25 cellular contexts compared by ENCODE assay signal in the genomic region with DNA sequence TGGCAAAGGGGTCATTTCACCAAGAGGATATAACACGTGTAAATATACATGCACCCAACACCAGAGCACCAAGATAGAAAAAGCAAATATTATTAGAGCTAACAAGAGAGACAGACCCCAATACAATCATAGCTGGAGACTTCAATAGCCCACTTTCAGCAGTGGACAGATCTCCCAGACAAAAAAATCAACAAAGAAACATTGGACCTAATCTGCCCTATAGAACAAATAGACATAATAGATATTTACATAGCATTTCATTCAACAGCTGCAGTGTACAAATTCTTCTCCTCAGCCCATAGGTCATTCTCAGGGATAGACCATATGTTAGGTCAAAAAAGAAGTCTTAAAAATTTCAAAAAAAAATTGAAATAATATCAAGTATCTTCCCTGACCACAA.
A peak's percentile ranks its signal among the peaks of the same experiment; 100 is the strongest.
DNase-seq lines count a peak whose midpoint lies in the region; ATAC-seq, FAIRE-seq and TF ChIP-seq lines count a peak whose summit lies in the region.
"Had no signal": no experiment of that assay in that cellular context is flagged by ENCODE, and none has a peak within 500 bp of the region (broad histone marks: within the 10 kb centered on the region; RNA-seq: fewer than 3 reads in every experiment).

No MANE protein-coding gene starts in this region.

- no peaks in the 10 kb centered on the region for H3K27me3 ChIP-seq in HepG2 (ENCODE audit: control insufficient read depth in 1 of 2, insufficient read depth in 2 of 2, low read length in 2 of 2)
- H3K27me3 ChIP-seq in right lobe of liver = no peaks in the 10 kb centered on the region
- H3K27me3 ChIP-seq: BLaER1 treated with 17β-estradiol and CSF1 and Interleukin-3, amounts not matched to agents 10 nM and 100 nM had no signal

- no peak overlapping the region for H3K4me3 ChIP-seq in HepG2 (replicated peaks in 1 of 3; ENCODE audit: insufficient read depth in 1 of 3, low read depth in 2 of 3, low read length in 3 of 3)
- H3K4me3 ChIP-seq in right lobe of liver = no peak overlapping the region
- H3K4me3 ChIP-seq: A549; BLaER1 treated with 17β-estradiol and CSF1 and Interleukin-3, amounts not matched to agents 10 nM and 100 nM; GM12878 had no signal

- H3K9me3 ChIP-seq in HepG2 (ENCODE audit: low read length) (peaks cover 18% of the 10 kb centered on the region), right lobe of liver (no peaks in the 10 kb centered on the region)

- ATAC-seq in HepG2 = peak; percentile 86
- ATAC-seq in right lobe of liver = no peak
- ATAC-seq in HG02884 (IDR thresholded peaks at IDR 0.05; ENCODE audit: unreplicated experiment) = no peak
- ATAC-seq in GM19397 (IDR thresholded peaks at IDR 0.05; ENCODE audit: unreplicated experiment) = no peak
- ATAC-seq: A549; CD8-positive, alpha-beta T cell; GM12878 had no signal

- no peaks in the 10 kb centered on the region for H3K79me2 ChIP-seq in HepG2 (ENCODE audit: insufficient read depth, low read length)

- peaks cover 9% of the 10 kb centered on the region for H4K20me1 ChIP-seq in HepG2 (ENCODE audit: insufficient read depth, low read length)
- H4K20me1 ChIP-seq: BLaER1 treated with 17β-estradiol and CSF1 and Interleukin-3, amounts not matched to agents 10 nM and 100 nM had no signal

- H3K36me3 ChIP-seq in HepG2 (replicated peaks in 1 of 2; ENCODE audit: control insufficient read depth in 1 of 2, insufficient read depth in 2 of 2, low read length in 2 of 2) = no peaks in the 10 kb centered on the region
- no peaks in the 10 kb centered on the region for H3K36me3 ChIP-seq in right lobe of liver

- H3K4me1 ChIP-seq in HepG2 (ENCODE audit: insufficient read depth, low read length) (peaks cover 23% of the 10 kb centered on the region), right lobe of liver (no peaks in the 10 kb centered on the region)
- H3K4me1 ChIP-seq: A549; BLaER1 treated with 17β-estradiol and CSF1 and Interleukin-3, amounts not matched to agents 10 nM and 100 nM; Caco-2 had no signal

- intact Hi-C loops in HepG2 (cut with micrococcal nuclease; ENCODE audit: unreplicated experiment) (no loop called here), right lobe of liver (cut with DNase I) (no loop called here)

- no peak for FAIRE-seq in HepG2 (lab: Jason Lieb, UNC)
- FAIRE-seq: A549, D721Med, GM12878, GM12892, GM18507, GM19239 had no signal

- H2AFZ ChIP-seq in HepG2 (ENCODE audit: low read length) = no peak overlapping the region

- POLR2A ChIA-PET in HepG2 (lab: Yijun Ruan, JAX) = no interaction called here

- H3K9ac ChIP-seq in HepG2 (ENCODE audit: insufficient read depth, low read depth, low read length) = no peak overlapping the region
- H3K9ac ChIP-seq: BLaER1 treated with 17β-estradiol and CSF1 and Interleukin-3, amounts not matched to agents 10 nM and 100 nM had no signal

- peak; percentile 82 for DNase-seq in HepG2 (ENCODE audit: low spot score)
- no peak for DNase-seq in right lobe of liver
- peak; percentile 82 for DNase-seq in NCI-H146 (lab: John Stamatoyannopoulos, UW)
- DNase-seq: AML-193; Caco-2; Calu3; CD4-positive, alpha-beta T cell; CD8-positive, alpha-beta T cell; DMS 273 treated with DMSO at 0.1 percent for 48 hours; DMS153; DMS79; DND-41; EL; GDM1 had no signal

- 0% methylated on average over 1 of the region's 1 CpG for WGBS in HepG2 (ENCODE audit: low lambda C conversion rate)
- WGBS in right lobe of liver (ENCODE audit: insufficient coverage, low coverage, low lambda C conversion rate, missing lambda C conversion rate) = 90% methylated on average over 1 of the region's 1 CpG

- TF ChIP-seq EP300 in HepG2 (IDR thresholded peaks at IDR 0.05; ENCODE audit: low read depth in 2 of 2, low read length in 2 of 2) = peak; percentile 34 to 58; a peak in 2 of 4 replicates
- no peak for TF ChIP-seq EP300 in HepG2 (CRISPR knock-in tag; IDR thresholded peaks at IDR 0.05; ENCODE audit: borderline replicate concordance)

- BruUV-seq in HepG2 (replicated peaks; lab: Mats Ljungman, UMichigan) = no TSS peak

- CTCF ChIA-PET in HepG2 (lab: Yijun Ruan, JAX; ENCODE audit: low intra/inter-chr PET ratio, low total read pairs) = no interaction called here

- peak overlapping the region; percentile 9; the same call in 1 of the 2 replicates for H3K4me2 ChIP-seq in HepG2 (ENCODE audit: low read depth, low read length)
- H3K4me2 ChIP-seq: A549; BLaER1 treated with 17β-estradiol and CSF1 and Interleukin-3, amounts not matched to agents 10 nM and 100 nM had no signal

- TF ChIP-seq CTCF in HepG2 (CRISPR knock-in tag; IDR thresholded peaks at IDR 0.05) (no peak), right lobe of liver (IDR thresholded peaks at IDR 0.05) (no peak)

- in situ Hi-C loops in HepG2 (cut with HindIII; ENCODE audit: extremely low pct_ligation_motif_present, low pct_unique_long_range_greater_than_20kb) = no loop called here

- TF ChIP-seq POLR2A in HepG2 (IDR thresholded peaks at IDR 0.05; ENCODE audit: insufficient read depth in 1 of 2, low read depth in 2 of 2, low read length in 2 of 2) = no peak
- no peak for TF ChIP-seq POLR2A in right lobe of liver (IDR thresholded peaks at IDR 0.05)

- TF ChIP-seq RAD21 in HepG2 (CRISPR knock-in tag; IDR thresholded peaks at IDR 0.05) = no peak

- H3K27ac ChIP-seq in HepG2 (ENCODE audit: extremely low read length, insufficient read depth, low read length) = no peak overlapping the region
- no peak overlapping the region for H3K27ac ChIP-seq in right lobe of liver
- H3K27ac ChIP-seq: 22Rv1; A549; BLaER1 treated with 17β-estradiol and CSF1 and Interleukin-3, amounts not matched to agents 10 nM and 100 nM; C4-2B had no signal

TF ChIP-seq in HepG2, 621 proteins besides CTCF, POLR2A, EP300 and RAD21 (continues in another document):
- no peak for TF ChIP-seq FOXP1 (IDR thresholded peaks at IDR 0.05)
- peak; percentile 53; the same call in 1 of the 2 replicates for TF ChIP-seq FOXP1 (CRISPR knock-in tag; IDR thresholded peaks at IDR 0.05)
- 0 out of 2 replicates have a peak, but pooled peaks have one; percentile 17 for TF ChIP-seq JUNB (CRISPR knock-in tag; IDR thresholded peaks at IDR 0.05; ENCODE audit: borderline replicate concordance)
- TF ChIP-seq NR1H2 (CRISPR knock-in tag; IDR thresholded peaks at IDR 0.05; ENCODE audit: borderline replicate concordance, low read depth) = no peak
- TF ChIP-seq GTF3A (CRISPR knock-in tag; conservative IDR thresholded peaks at IDR 0.05) = no peak
- TF ChIP-seq, protein P1, sequence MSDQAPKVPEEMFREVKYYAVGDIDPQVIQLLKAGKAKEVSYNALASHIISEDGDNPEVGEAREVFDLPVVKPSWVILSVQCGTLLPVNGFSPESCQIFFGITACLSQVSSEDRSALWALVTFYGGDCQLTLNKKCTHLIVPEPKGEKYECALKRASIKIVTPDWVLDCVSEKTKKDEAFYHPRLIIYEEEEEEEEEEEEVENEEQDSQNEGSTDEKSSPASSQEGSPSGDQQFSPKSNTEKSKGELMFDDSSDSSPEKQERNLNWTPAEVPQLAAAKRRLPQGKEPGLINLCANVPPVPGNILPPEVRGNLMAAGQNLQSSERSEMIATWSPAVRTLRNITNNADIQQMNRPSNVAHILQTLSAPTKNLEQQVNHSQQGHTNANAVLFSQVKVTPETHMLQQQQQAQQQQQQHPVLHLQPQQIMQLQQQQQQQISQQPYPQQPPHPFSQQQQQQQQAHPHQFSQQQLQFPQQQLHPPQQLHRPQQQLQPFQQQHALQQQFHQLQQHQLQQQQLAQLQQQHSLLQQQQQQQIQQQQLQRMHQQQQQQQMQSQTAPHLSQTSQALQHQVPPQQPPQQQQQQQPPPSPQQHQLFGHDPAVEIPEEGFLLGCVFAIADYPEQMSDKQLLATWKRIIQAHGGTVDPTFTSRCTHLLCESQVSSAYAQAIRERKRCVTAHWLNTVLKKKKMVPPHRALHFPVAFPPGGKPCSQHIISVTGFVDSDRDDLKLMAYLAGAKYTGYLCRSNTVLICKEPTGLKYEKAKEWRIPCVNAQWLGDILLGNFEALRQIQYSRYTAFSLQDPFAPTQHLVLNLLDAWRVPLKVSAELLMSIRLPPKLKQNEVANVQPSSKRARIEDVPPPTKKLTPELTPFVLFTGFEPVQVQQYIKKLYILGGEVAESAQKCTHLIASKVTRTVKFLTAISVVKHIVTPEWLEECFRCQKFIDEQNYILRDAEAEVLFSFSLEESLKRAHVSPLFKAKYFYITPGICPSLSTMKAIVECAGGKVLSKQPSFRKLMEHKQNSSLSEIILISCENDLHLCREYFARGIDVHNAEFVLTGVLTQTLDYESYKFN (CRISPR knock-in tag; conservative IDR thresholded peaks at IDR 0.05) = 0 out of 2 replicates have a peak, but pooled peaks have one; percentile 25
- peak; percentile 61; the same call in 1 of the 2 replicates for TF ChIP-seq ZBTB7B (CRISPR knock-in tag; IDR thresholded peaks at IDR 0.05)
- TF ChIP-seq, protein P2, sequence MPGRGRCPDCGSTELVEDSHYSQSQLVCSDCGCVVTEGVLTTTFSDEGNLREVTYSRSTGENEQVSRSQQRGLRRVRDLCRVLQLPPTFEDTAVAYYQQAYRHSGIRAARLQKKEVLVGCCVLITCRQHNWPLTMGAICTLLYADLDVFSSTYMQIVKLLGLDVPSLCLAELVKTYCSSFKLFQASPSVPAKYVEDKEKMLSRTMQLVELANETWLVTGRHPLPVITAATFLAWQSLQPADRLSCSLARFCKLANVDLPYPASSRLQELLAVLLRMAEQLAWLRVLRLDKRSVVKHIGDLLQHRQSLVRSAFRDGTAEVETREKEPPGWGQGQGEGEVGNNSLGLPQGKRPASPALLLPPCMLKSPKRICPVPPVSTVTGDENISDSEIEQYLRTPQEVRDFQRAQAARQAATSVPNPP (CRISPR knock-in tag; IDR thresholded peaks at IDR 0.05) = 0 out of 2 replicates have a peak, but pooled peaks have one; percentile 30
- TF ChIP-seq HHEX (CRISPR knock-in tag; IDR thresholded peaks at IDR 0.05) = peak; percentile 75
- TF ChIP-seq, protein P3, sequence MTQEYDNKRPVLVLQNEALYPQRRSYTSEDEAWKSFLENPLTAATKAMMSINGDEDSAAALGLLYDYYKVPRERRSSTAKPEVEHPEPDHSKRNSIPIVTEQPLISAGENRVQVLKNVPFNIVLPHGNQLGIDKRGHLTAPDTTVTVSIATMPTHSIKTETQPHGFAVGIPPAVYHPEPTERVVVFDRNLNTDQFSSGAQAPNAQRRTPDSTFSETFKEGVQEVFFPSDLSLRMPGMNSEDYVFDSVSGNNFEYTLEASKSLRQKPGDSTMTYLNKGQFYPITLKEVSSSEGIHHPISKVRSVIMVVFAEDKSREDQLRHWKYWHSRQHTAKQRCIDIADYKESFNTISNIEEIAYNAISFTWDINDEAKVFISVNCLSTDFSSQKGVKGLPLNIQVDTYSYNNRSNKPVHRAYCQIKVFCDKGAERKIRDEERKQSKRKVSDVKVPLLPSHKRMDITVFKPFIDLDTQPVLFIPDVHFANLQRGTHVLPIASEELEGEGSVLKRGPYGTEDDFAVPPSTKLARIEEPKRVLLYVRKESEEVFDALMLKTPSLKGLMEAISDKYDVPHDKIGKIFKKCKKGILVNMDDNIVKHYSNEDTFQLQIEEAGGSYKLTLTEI (CRISPR knock-in tag; conservative IDR thresholded peaks at IDR 0.05) = no peak
- peak; percentile 67 for TF ChIP-seq TCF7 (IDR thresholded peaks at IDR 0.05; ENCODE audit: low read depth)

Comparison
In these comparisons a context has a peak if more than half of its experiments do, and no peak if none do; other contexts are left out.
1. DNase-seq: peak in HepG2 (single experiment) and NCI-H146 (single experiment); none in right lobe of liver (0 of 3).